10 cellular contexts compared by ENCODE assay signal in the genomic region with DNA sequence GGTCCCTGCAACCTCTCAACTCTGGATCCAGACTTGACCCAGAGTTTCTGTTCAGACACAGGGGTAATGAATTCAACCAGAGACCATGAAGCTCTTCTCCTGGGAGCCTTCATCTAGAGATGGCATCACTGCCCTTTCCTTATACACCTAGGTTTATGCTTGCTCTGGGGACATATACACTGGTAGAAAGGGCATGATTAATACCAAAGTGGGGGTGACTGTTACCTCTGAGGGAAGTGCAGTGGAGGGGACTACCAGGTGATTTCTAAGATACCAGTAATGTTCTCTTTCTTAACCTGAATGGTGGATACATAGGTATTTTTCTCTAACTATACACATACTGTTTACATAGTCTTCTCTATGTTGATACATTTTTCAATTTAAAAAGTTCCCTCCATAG. TPM values are rescaled to one million over a fixed set of nuclear protein-coding genes. Genes with fewer than 3 reads are reported as not detected.
A peak's percentile ranks its signal among the peaks of the same experiment; 100 is the strongest.
DNase-seq lines count a peak whose midpoint lies in the region; ATAC-seq and TF ChIP-seq lines count a peak whose summit lies in the region.
"Had no signal": no experiment of that assay in that cellular context is flagged by ENCODE, and none has a peak within 500 bp of the region (broad histone marks: within the 10 kb centered on the region; RNA-seq: fewer than 3 reads in every experiment).

No MANE protein-coding gene starts in this region.

- no peak for DNase-seq in activated T-cell treated with anti-CD3 and anti-CD28 coated beads, Interleukin-2, amount 50 U/mL, for 72 hours
- DNase-seq in activated T-cell treated with anti-CD3 and anti-CD28 coated beads, Interleukin-2, amount 50 U/mL, for 1 hour = no peak
- DNase-seq in activated CD8-positive, alpha-beta T cell treated with anti-CD3 and anti-CD28 coated beads, Interleukin-2, amount 10 ng/mL, durations not matched to agents 7 days and 5 days = no peak
- DNase-seq in lung (ENCODE audit: low spot score) (no peak), suprapubic skin (ENCODE audit: low spot score in 2 of 2) (no peak), SIG-M5 (lab: John Stamatoyannopoulos, UW) (no peak), middle frontal gyrus (ENCODE audit: extremely low spot score, low spot score) (no peak)
- DNase-seq: retina had no signal

- no peaks in the 10 kb centered on the region for H3K36me3 ChIP-seq in lung (ENCODE audit: control insufficient read depth in 2 of 2, insufficient read depth in 2 of 2, low read length in 2 of 2)
- H3K36me3 ChIP-seq in suprapubic skin = no peaks in the 10 kb centered on the region

- no peaks in the 10 kb centered on the region for H3K9me3 Mint-ChIP-seq in activated T-cell treated with anti-CD3 and anti-CD28 coated beads, Interleukin-2, amount 50 U/mL, for 72 hours
- no peaks in the 10 kb centered on the region for H3K9me3 Mint-ChIP-seq in activated CD8-positive, alpha-beta T cell treated with anti-CD3 and anti-CD28 coated beads, Interleukin-2, amount 10 ng/mL, durations not matched to agents 7 days and 5 days (ENCODE audit: insufficient read depth)
- H3K9me3 Mint-ChIP-seq: brain had no signal

- POLR2A ChIA-PET in activated CD8-positive, alpha-beta T cell treated with anti-CD3 and anti-CD28 coated beads, Interleukin-2, amount 10 ng/mL, durations not matched to agents 7 days and 5 days (lab: Charles Lee) = no interaction called here

- H3K27me3 Mint-ChIP-seq in activated T-cell treated with anti-CD3 and anti-CD28 coated beads, Interleukin-2, amount 50 U/mL, for 72 hours (ENCODE audit: low read depth) = no peaks in the 10 kb centered on the region
- no peaks in the 10 kb centered on the region for H3K27me3 Mint-ChIP-seq in activated CD8-positive, alpha-beta T cell treated with anti-CD3 and anti-CD28 coated beads, Interleukin-2, amount 10 ng/mL, durations not matched to agents 7 days and 5 days (ENCODE audit: low read depth)

- H3K4me1 ChIP-seq in lung (ENCODE audit: control insufficient read depth in 2 of 2, insufficient read depth in 2 of 2, low read length in 2 of 2) (peaks cover 20 to 31% of the 10 kb centered on the region in 2 donors), suprapubic skin (peaks cover 72% of the 10 kb centered on the region)

- peak overlapping the region; percentile 47 to 81 for H3K27ac ChIP-seq in lung (ENCODE audit: low read depth in 1 of 2, low read length in 1 of 2)
- peak overlapping the region; percentile 53 for H3K27ac ChIP-seq in suprapubic skin

- TF ChIP-seq POLR2A in suprapubic skin (IDR thresholded peaks at IDR 0.05) = no peak

- H3K9me3 ChIP-seq in lung (ENCODE audit: control insufficient read depth in 2 of 2, insufficient read depth in 1 of 2, low read length in 1 of 2) (no peaks in the 10 kb centered on the region), suprapubic skin (no peaks in the 10 kb centered on the region)

- peaks cover 84% of the 10 kb centered on the region for H3K4me1 Mint-ChIP-seq in activated T-cell treated with anti-CD3 and anti-CD28 coated beads, Interleukin-2, amount 50 U/mL, for 72 hours (ENCODE audit: low read depth)
- H3K4me1 Mint-ChIP-seq in activated CD8-positive, alpha-beta T cell treated with anti-CD3 and anti-CD28 coated beads, Interleukin-2, amount 10 ng/mL, durations not matched to agents 7 days and 5 days (ENCODE audit: low read depth) = peaks cover 53% of the 10 kb centered on the region

- no peak for TF ChIP-seq EP300 in suprapubic skin (IDR thresholded peaks at IDR 0.05)

- CTCF ChIA-PET in activated CD8-positive, alpha-beta T cell treated with anti-CD3 and anti-CD28 coated beads, Interleukin-2, amount 10 ng/mL, durations not matched to agents 7 days and 5 days (lab: Charles Lee) = no interaction called here

- H3K27ac Mint-ChIP-seq in activated T-cell treated with anti-CD3 and anti-CD28 coated beads, Interleukin-2, amount 50 U/mL, for 72 hours = peak overlapping the region; percentile 30
- H3K27ac Mint-ChIP-seq in activated CD8-positive, alpha-beta T cell treated with anti-CD3 and anti-CD28 coated beads, Interleukin-2, amount 10 ng/mL, durations not matched to agents 7 days and 5 days = no peak overlapping the region

- no peak overlapping the region for H3K4me3 ChIP-seq in lung
- no peak overlapping the region for H3K4me3 ChIP-seq in suprapubic skin

- peak in 1 of 2 donors; percentile 17 for ATAC-seq in activated T-cell treated with anti-CD3 and anti-CD28 coated beads, Interleukin-2, amount 50 U/mL, for 72 hours (replicated peaks in 1 of 2)
- ATAC-seq in activated CD8-positive, alpha-beta T cell treated with anti-CD3 and anti-CD28 coated beads, Interleukin-2, amount 10 ng/mL, durations not matched to agents 7 days and 5 days = peak; percentile 22
- ATAC-seq in lung (ENCODE audit: insufficient read depth, low FRiP score) (no peak), HG03159 (IDR thresholded peaks at IDR 0.05; ENCODE audit: unreplicated experiment) (no peak)

- no peaks in the 10 kb centered on the region for H3K27me3 ChIP-seq in lung (ENCODE audit: control insufficient read depth, insufficient read depth)
- no peaks in the 10 kb centered on the region for H3K27me3 ChIP-seq in suprapubic skin

- TF ChIP-seq CTCF in lung (IDR thresholded peaks at IDR 0.05; ENCODE audit: control extremely low read depth, extremely low read depth) = no peak
- TF ChIP-seq CTCF in suprapubic skin (IDR thresholded peaks at IDR 0.05) = no peak

- H3K36me3 Mint-ChIP-seq in activated T-cell treated with anti-CD3 and anti-CD28 coated beads, Interleukin-2, amount 50 U/mL, for 72 hours (ENCODE audit: insufficient read depth in 2 of 2) = peaks cover 2% of the 10 kb centered on the region in 2 donors
- H3K36me3 Mint-ChIP-seq in activated CD8-positive, alpha-beta T cell treated with anti-CD3 and anti-CD28 coated beads, Interleukin-2, amount 10 ng/mL, durations not matched to agents 7 days and 5 days (ENCODE audit: low read depth) = peaks cover 14% of the 10 kb centered on the region
- H3K36me3 Mint-ChIP-seq: brain had no signal

- H3K4me3 Mint-ChIP-seq in activated T-cell treated with anti-CD3 and anti-CD28 coated beads, Interleukin-2, amount 50 U/mL, for 72 hours = peak overlapping the region; percentile 51 to 57
- H3K4me3 Mint-ChIP-seq in activated CD8-positive, alpha-beta T cell treated with anti-CD3 and anti-CD28 coated beads, Interleukin-2, amount 10 ng/mL, durations not matched to agents 7 days and 5 days = no peak overlapping the region
- H3K4me3 Mint-ChIP-seq: brain had no signal

RNA-seq across cellular contexts. Expression of a gene that starts 48.4 kb away (rescaled TPM):
- 100 to 1,000 TPM; 169 to 185 TPM for total RNA-seq in activated T-cell treated with anti-CD3 and anti-CD28 coated beads, Interleukin-2, amount 50 U/mL, for 72 hours
- total RNA-seq in activated CD8-positive, alpha-beta T cell treated with anti-CD3 and anti-CD28 coated beads, Interleukin-2, amount 10 ng/mL, durations not matched to agents 7 days and 5 days = 100 to 1,000 TPM; 156 to 159 TPM
- 100 to 1,000 TPM; 145 to 162 TPM for total RNA-seq in lung
- polyA plus RNA-seq in lung = 10 to 100 TPM; 26.7 to 87.1 TPM
- total RNA-seq in suprapubic skin = 100 to 1,000 TPM in 3 of 4 donors, 10 to 100 TPM in 1; 99.0 to 169 (median 127) TPM
